12 cellular contexts compared by ENCODE assay signal in genomic region chr4:2280531-2281300, GRCh38. TPM values are rescaled to one million over a fixed set of nuclear protein-coding genes. Genes with fewer than 3 reads are reported as not detected.
DNase-seq lines count a peak whose midpoint lies in the region; ATAC-seq and TF ChIP-seq lines count a peak whose summit lies in the region.
"Had no signal": no experiment of that assay in that cellular context is flagged by ENCODE, and none has a peak within 500 bp of the region (broad histone marks: within the 10 kb centered on the region; RNA-seq: fewer than 3 reads in every experiment).

No MANE protein-coding gene starts in this region.

- intact Hi-C loops in Right ventricle myocardium inferior (cut with DNase I) = no loop called here
- intact Hi-C loops in left ventricle myocardium inferior (cut with micrococcal nuclease) = no loop called here
- intact Hi-C loops in head of caudate nucleus (cut with DNase I) = no loop called here

- H3K4me1 ChIP-seq in left ventricle myocardium inferior (no peaks in the 10 kb centered on the region), mesenchymal stem cell (ENCODE audit: control insufficient read depth, insufficient read depth, low read depth, low read length) (peaks cover 2% of the 10 kb centered on the region)
- H3K4me1 ChIP-seq: sigmoid colon had no signal

- ATAC-seq in Right ventricle myocardium inferior = no peak
- ATAC-seq in T-helper 17 cell = no peak
- ATAC-seq in HG03571 (IDR thresholded peaks at IDR 0.05; ENCODE audit: unreplicated experiment) = no peak

- WGBS in mesenchymal stem cell = 89% methylated on average over 12 of the region's 13 CpGs

- no peak for TF ChIP-seq CTCF in left ventricle myocardium inferior (IDR thresholded peaks at IDR 0.05; ENCODE audit: borderline replicate concordance)

- H3K4me2 ChIP-seq in mesenchymal stem cell (ENCODE audit: low read length, poor library complexity, severe bottlenecking) = no peak overlapping the region

- no peak overlapping the region for H4K8ac ChIP-seq in mesenchymal stem cell (ENCODE audit: low read length)

- peaks cover 16% of the 10 kb centered on the region for H3K79me1 ChIP-seq in mesenchymal stem cell (replicated peaks; ENCODE audit: low read length, poor library complexity, severe bottlenecking)

- H3K27ac Mint-ChIP-seq in T-helper 17 cell = peak overlapping the region; percentile 100

- H3K4me3 ChIP-seq in left ventricle myocardium inferior (no peak overlapping the region), mesenchymal stem cell (ENCODE audit: insufficient read depth in 1 of 2, low read depth in 1 of 2, low read length in 2 of 2) (no peak overlapping the region)
- H3K4me3 ChIP-seq: sigmoid colon had no signal

- H3K18ac ChIP-seq in mesenchymal stem cell (ENCODE audit: low read depth in 1 of 2, low read length in 2 of 2) = no peak overlapping the region

- no peak overlapping the region for H3K14ac ChIP-seq in mesenchymal stem cell (ENCODE audit: low read length in 2 of 2)

- H2BK15ac ChIP-seq in mesenchymal stem cell (ENCODE audit: low read depth, poor library complexity, severe bottlenecking) = no peak overlapping the region

- H3K27ac ChIP-seq in left ventricle myocardium inferior (replicated peaks) (no peak overlapping the region), mesenchymal stem cell (ENCODE audit: low read length, poor library complexity, severe bottlenecking) (no peak overlapping the region)
- H3K27ac ChIP-seq: sigmoid colon had no signal

- H3K27me3 ChIP-seq in left ventricle myocardium inferior (ENCODE audit: low read depth) (no peaks in the 10 kb centered on the region), mesenchymal stem cell (ENCODE audit: control insufficient read depth in 1 of 2, insufficient read depth in 1 of 2, low read length in 2 of 2) (no peaks in the 10 kb centered on the region)
- H3K27me3 ChIP-seq: sigmoid colon had no signal

- DNase-seq in Right ventricle myocardium inferior (ENCODE audit: missing footprints) = peak; percentile 63
- DNase-seq in left ventricle myocardium inferior = no peak
- DNase-seq in T-helper 17 cell = no peak
- peak in 38 of 42 donors; percentile 37 to 81 (median 67) for DNase-seq in head of caudate nucleus
- peak; percentile 60 for DNase-seq in superior temporal gyrus (ENCODE audit: extremely low spot score)
- no peak for DNase-seq in mesenchymal stem cell
- DNase-seq in SHP77 (lab: John Stamatoyannopoulos, UW) = no peak
- DNase-seq: EL, NCI-H774, sigmoid colon, T1000 had no signal

- no peaks in the 10 kb centered on the region for H3K9me3 ChIP-seq in left ventricle myocardium inferior (replicated peaks)
- H3K9me3 ChIP-seq in T-helper 17 cell (ENCODE audit: control insufficient read depth, low read length, poor library complexity, severe bottlenecking) = no peaks in the 10 kb centered on the region
- no peaks in the 10 kb centered on the region for H3K9me3 ChIP-seq in mesenchymal stem cell (ENCODE audit: control insufficient read depth, low read length)
- H3K9me3 ChIP-seq: sigmoid colon had no signal

- no peak overlapping the region for H2BK5ac ChIP-seq in mesenchymal stem cell (ENCODE audit: low read depth, low read length, poor library complexity, severe bottlenecking)

- peaks cover 27% of the 10 kb centered on the region for H3K4me1 Mint-ChIP-seq in T-helper 17 cell

- no peak overlapping the region for H3K9ac ChIP-seq in mesenchymal stem cell (ENCODE audit: low read length)

- no peak overlapping the region for H2BK12ac ChIP-seq in mesenchymal stem cell (ENCODE audit: low read length in 2 of 2)

- no peak overlapping the region for H3K4ac ChIP-seq in mesenchymal stem cell (ENCODE audit: low read depth in 1 of 2, low read length in 2 of 2)

- H3K23ac ChIP-seq in mesenchymal stem cell (ENCODE audit: low read length in 2 of 2) = no peak overlapping the region

- no peaks in the 10 kb centered on the region for H3K36me3 Mint-ChIP-seq in T-helper 17 cell (ENCODE audit: low read depth)

- H3K4me3 Mint-ChIP-seq in T-helper 17 cell = no peak overlapping the region

- H2BK120ac ChIP-seq in mesenchymal stem cell (ENCODE audit: low read depth, low read length) = no peak overlapping the region

- no peak overlapping the region for H2AK5ac ChIP-seq in mesenchymal stem cell (ENCODE audit: low read length, severe bottlenecking)

- H4K91ac ChIP-seq in mesenchymal stem cell (ENCODE audit: low read length) = no peak overlapping the region

- no peaks in the 10 kb centered on the region for H3K36me3 ChIP-seq in left ventricle myocardium inferior
- H3K36me3 ChIP-seq in mesenchymal stem cell (ENCODE audit: control insufficient read depth in 1 of 2, insufficient read depth in 2 of 2, low read depth in 1 of 2, low read length in 2 of 2) = peaks cover 0 to 47% of the 10 kb centered on the region in 2 experiments
- H3K36me3 ChIP-seq: sigmoid colon had no signal

- H2AFZ ChIP-seq in mesenchymal stem cell (ENCODE audit: low read depth, low read length) = no peak overlapping the region

- H3K27me3 Mint-ChIP-seq in T-helper 17 cell = no peaks in the 10 kb centered on the region

RNA-seq across cellular contexts. Expression of gene MXD4, which starts 18.8 kb away (rescaled TPM):
- 36.0 TPM for total RNA-seq in Right ventricle myocardium inferior
- total RNA-seq in left ventricle myocardium inferior = 40.4 TPM
- total RNA-seq in T-helper 17 cell = 100 to 1,000 TPM in 1 of 2 donors, 10 to 100 TPM in 1; 81.4 to 100 TPM
- polyA plus RNA-seq in mesenchymal stem cell (2013, experiment 1 of 2) = 61.3 TPM
- 61.0 TPM for polyA plus RNA-seq in mesenchymal stem cell (2013, experiment 2 of 2)

RNA-seq across cellular contexts. Expression of gene HAUS3, which starts 38.8 kb away (rescaled TPM):
- total RNA-seq in Right ventricle myocardium inferior (7.7 TPM), left ventricle myocardium inferior (6.4 TPM), T-helper 17 cell (10 to 100 TPM; 78.5 to 94.5 TPM)
- 7.1 TPM for polyA plus RNA-seq in mesenchymal stem cell (2013, experiment 1 of 2)
- polyA plus RNA-seq in mesenchymal stem cell (2013, experiment 2 of 2) = 7.2 TPM

RNA-seq across cellular contexts. Expression of gene POLN, which starts 38.8 kb away (rescaled TPM):
- 2.0 TPM for total RNA-seq in Right ventricle myocardium inferior
- total RNA-seq in left ventricle myocardium inferior = 2.2 TPM
- total RNA-seq in T-helper 17 cell = 1 to 10 TPM; 2.8 to 3.9 TPM
- 1.0 TPM for polyA plus RNA-seq in mesenchymal stem cell (2013, experiment 1 of 2)
- polyA plus RNA-seq in mesenchymal stem cell (2013, experiment 2 of 2) = 1.1 TPM

Comparison
In these comparisons a context has a peak if more than half of its experiments do, and no peak if none do; other contexts are left out.
1. DNase-seq: peak in Right ventricle myocardium inferior (single experiment), head of caudate nucleus (38 of 42) and superior temporal gyrus (single experiment); none in left ventricle myocardium inferior (single experiment), T-helper 17 cell (0 of 3), mesenchymal stem cell (single experiment) and SHP77 (0 of 2).